Comparison of ENCODE assay signal across 17 cellular contexts in genomic region chr18:65943268-65943667, GRCh38.
DNase-seq lines count a peak whose midpoint lies in the region; ATAC-seq, FAIRE-seq and TF ChIP-seq lines count a peak whose summit lies in the region.
"Had no signal": no experiment of that assay in that cellular context is flagged by ENCODE, and none has a peak within 500 bp of the region (broad histone marks: within the 10 kb centered on the region; RNA-seq: fewer than 3 reads in every experiment).

No MANE protein-coding gene starts in this region.

- H3K4me1 Mint-ChIP-seq in neural crest cell: peaks cover 13% of the 10 kb centered on the region
- H3K4me1 Mint-ChIP-seq in activated CD4-positive, alpha-beta T cell treated with anti-CD3 and anti-CD28 coated beads for 36 hours: no peaks in the 10 kb centered on the region
- H3K4me1 Mint-ChIP-seq: CD14-positive monocyte had no signal

- H3K36me3 ChIP-seq in HUES48 (ENCODE audit: control insufficient read depth, insufficient read depth, low read length): no peaks in the 10 kb centered on the region
- H3K36me3 ChIP-seq in H1 (ENCODE audit: control insufficient read depth in 2 of 4, insufficient read depth in 4 of 4, low read length in 3 of 4): no peaks in the 10 kb centered on the region

- H4K91ac ChIP-seq in H1 (replicated peaks; ENCODE audit: insufficient read length, low read length): no peak overlapping the region

- no peak overlapping the region for H4K5ac ChIP-seq in H1 (ENCODE audit: insufficient read length, low read depth, low read length)

- FAIRE-seq in H1 (lab: Jason Lieb, UNC): no peak
- FAIRE-seq: A204.1, GM12892, GM19239, H54, HepG2 had no signal

- H3K14ac ChIP-seq in H1 (ENCODE audit: insufficient read length): no peak overlapping the region

- no peaks in the 10 kb centered on the region for H3K36me3 Mint-ChIP-seq in neural crest cell (ENCODE audit: low read depth)
- H3K36me3 Mint-ChIP-seq in activated CD4-positive, alpha-beta T cell treated with anti-CD3 and anti-CD28 coated beads for 36 hours (ENCODE audit: low read depth): no peaks in the 10 kb centered on the region
- H3K36me3 Mint-ChIP-seq: CD14-positive monocyte; CD8-positive, alpha-beta T cell had no signal

- peak overlapping the region; percentile 50 for H3K27ac ChIP-seq in HUES48 (ENCODE audit: low read depth, low read length)
- no peak overlapping the region for H3K27ac ChIP-seq in H1 (ENCODE audit: low read depth, low read length)

- H3K79me1 ChIP-seq in H1 (ENCODE audit: low read depth, low read length): no peaks in the 10 kb centered on the region

- no peaks in the 10 kb centered on the region for H3K79me2 ChIP-seq in H1 (ENCODE audit: control insufficient read depth in 1 of 2, insufficient read depth in 2 of 2, low read length in 2 of 2)

- 82% methylated on average over 3 of the region's 3 CpGs; no CpG with 5 or more reads in 1 of the 2 experiments for WGBS in H1 (ENCODE audit: extremely low coverage in 1 of 2, insufficient coverage in 1 of 2, insufficient read length in 1 of 2, insufficient replicate concordance in 2 of 2, low coverage in 1 of 2, low lambda C conversion rate in 2 of 2, missing lambda C conversion rate in 1 of 2), 2 experiments

- no peak for ATAC-seq in activated CD4-positive, alpha-beta T cell treated with anti-CD3 and anti-CD28 coated beads for 36 hours
- ATAC-seq: CD8-positive, alpha-beta T cell; HepG2 had no signal

- peak overlapping the region; percentile 67 for H3K56ac ChIP-seq in H1 (replicated peaks; ENCODE audit: insufficient read length, low read depth, low read length)

- H3K4ac ChIP-seq in H1 (replicated peaks; ENCODE audit: insufficient read length, low read depth, low read length): no peak overlapping the region

- no peak overlapping the region for H3K23ac ChIP-seq in H1 (ENCODE audit: insufficient read length)

- no peaks in the 10 kb centered on the region for H3K23me2 ChIP-seq in H1 (ENCODE audit: low read depth, low read length)

- peak overlapping the region; percentile 89 for H2BK120ac ChIP-seq in H1 (replicated peaks; ENCODE audit: low read depth, low read length)

- H3K4me2 ChIP-seq in H1 (ENCODE audit: insufficient read depth in 1 of 2, low read depth in 2 of 2, low read length in 2 of 2): peak overlapping the region in 1 of 2 experiments; percentile 34; a peak in 1 of 4 replicates

- H2AK5ac ChIP-seq in H1 (ENCODE audit: low read depth, low read length): no peak overlapping the region

- H3K9me3 Mint-ChIP-seq in neural crest cell: peaks cover 5% of the 10 kb centered on the region
- H3K9me3 Mint-ChIP-seq in activated CD4-positive, alpha-beta T cell treated with anti-CD3 and anti-CD28 coated beads for 36 hours (ENCODE audit: low read depth): peaks cover 6% of the 10 kb centered on the region
- H3K9me3 Mint-ChIP-seq: CD14-positive monocyte had no signal

- H3K9me3 ChIP-seq in HUES48 (ENCODE audit: control insufficient read depth, insufficient read depth, low read length): no peaks in the 10 kb centered on the region
- no peaks in the 10 kb centered on the region for H3K9me3 ChIP-seq in H1 (ENCODE audit: insufficient read depth in 2 of 2, low read depth in 1 of 2, low read length in 1 of 2)

- H3K4me3 Mint-ChIP-seq in neural crest cell: no peak overlapping the region
- H3K4me3 Mint-ChIP-seq in activated CD4-positive, alpha-beta T cell treated with anti-CD3 and anti-CD28 coated beads for 36 hours: no peak overlapping the region
- H3K4me3 Mint-ChIP-seq: CD14-positive monocyte; CD8-positive, alpha-beta T cell had no signal

- H2BK15ac ChIP-seq in H1 (ENCODE audit: low read length): no peak overlapping the region

- H2AFZ ChIP-seq in H1 (ENCODE audit: low read length): 0 out of 2 replicates have a peak overlapping the region, but pooled peaks have one; percentile 2

- TF ChIP-seq EP300 in H1 (IDR thresholded peaks at IDR 0.05; ENCODE audit: borderline replicate concordance in 1 of 2, low read depth in 2 of 2, low read length in 2 of 2): no peak

- peak overlapping the region; percentile 24; the same call in 1 of the 2 replicates for H3K18ac ChIP-seq in H1 (ENCODE audit: extremely low read depth, low read length)

- peaks cover 44% of the 10 kb centered on the region for H3K4me1 ChIP-seq in HUES48 (ENCODE audit: control insufficient read depth, insufficient read depth, low read length)
- H3K4me1 ChIP-seq in H1 (replicated peaks in 1 of 4; ENCODE audit: control insufficient read depth in 3 of 4, insufficient read depth in 4 of 4, low read length in 3 of 4): peaks cover 0 to 9% (median 3%) of the 10 kb centered on the region in 4 experiments; a peak in 4 of 7 replicates

- 0 out of 2 replicates have a peak overlapping the region, but pooled peaks have one; percentile 51 for H2BK12ac ChIP-seq in H1 (ENCODE audit: low read depth, low read length)

- H3K9ac ChIP-seq in HUES48 (ENCODE audit: low read depth, low read length) (no peak overlapping the region), H1 (replicated peaks in 1 of 4; ENCODE audit: extremely low read depth in 1 of 4, low read depth in 3 of 4, low read length in 3 of 4) (no peak overlapping the region)

- no peaks in the 10 kb centered on the region for H3K27me3 ChIP-seq in HUES48 (ENCODE audit: control insufficient read depth, insufficient read depth, low read length)
- no peaks in the 10 kb centered on the region for H3K27me3 ChIP-seq in H1 (replicated peaks in 1 of 4; ENCODE audit: control insufficient read depth in 3 of 4, extremely low read depth in 1 of 4, insufficient read depth in 3 of 4, low read length in 3 of 4)

- CTCF ChIA-PET in H1 (lab: Charles Lee; ENCODE audit: partially characterized antibody): interaction anchor here (1.4 to 1.5 kb wide), 2 partner anchors 15 to 25 kb away, joined by 4 to 5 read pairs; no protein-coding TSS in a partner anchor
- CTCF ChIA-PET in activated CD4-positive, alpha-beta T cell treated with anti-CD3 and anti-CD28 coated beads for 36 hours (lab: Charles Lee): no interaction called here

- TF ChIP-seq CTCF in H1 (IDR thresholded peaks at IDR 0.05; ENCODE audit: control extremely low read depth in 1 of 3, insufficient read depth in 1 of 3, low read depth in 1 of 3, low read length in 3 of 3) (no peak), neural crest cell (conservative IDR thresholded peaks at IDR 0.05) (no peak)

- DNase-seq in H1 (ENCODE audit: low read depth in 1 of 2, low spot score in 2 of 2) (no peak), neural crest cell (ENCODE audit: low read depth, low spot score) (no peak), AG20443 (ENCODE audit: low spot score) (no peak), SW480 (ENCODE audit: low spot score) (no peak), superior temporal gyrus (ENCODE audit: extremely low spot score) (no peak)
- DNase-seq in activated CD4-positive, alpha-beta T cell treated with anti-CD3 and anti-CD28 coated beads for 36 hours: no peak
- DNase-seq: CD8-positive, alpha-beta T cell; COR-L47; DND-41; GDM1 had no signal

- H3K4me3 ChIP-seq in HUES48 (ENCODE audit: low read depth, low read length) (no peak overlapping the region), H1 (ENCODE audit: extremely low read depth in 1 of 4, insufficient read depth in 2 of 4, low read depth in 3 of 4, low read length in 4 of 4) (peak overlapping the region in 1 of 4 experiments; percentile 18; a peak in 1 of 8 replicates)

- no peaks in the 10 kb centered on the region for H4K20me1 ChIP-seq in H1 (replicated peaks in 1 of 2; ENCODE audit: control insufficient read depth in 1 of 2, insufficient read depth in 2 of 2, low read length in 2 of 2)

- POLR2A ChIA-PET in H1 (lab: Charles Lee; ENCODE audit: partially characterized antibody): no interaction called here
- POLR2A ChIA-PET in activated CD4-positive, alpha-beta T cell treated with anti-CD3 and anti-CD28 coated beads for 36 hours (lab: Charles Lee): no interaction called here

- intact Hi-C loops in activated CD4-positive, alpha-beta T cell treated with anti-CD3 and anti-CD28 coated beads for 36 hours (cut with DNase I, micrococcal nuclease): no loop called here

- no peak for TF ChIP-seq RAD21 in H1 (IDR thresholded peaks at IDR 0.05 in 1 of 2, conservative IDR thresholded peaks at IDR 0.05 in 1 of 2; ENCODE audit: low read depth in 2 of 2, low read length in 2 of 2)

- no peak overlapping the region for H4K8ac ChIP-seq in H1 (ENCODE audit: extremely low read depth, insufficient read depth, low read length)

- H2BK5ac ChIP-seq in H1 (ENCODE audit: low read depth, low read length): peak overlapping the region; percentile 77; the same call in 1 of the 2 replicates

- TF ChIP-seq POLR2A in H1 (IDR thresholded peaks at IDR 0.05; ENCODE audit: control extremely low read depth in 1 of 2, low read depth in 2 of 2, low read length in 2 of 2): no peak

- H3K27ac Mint-ChIP-seq in neural crest cell (ENCODE audit: unreplicated experiment): peak overlapping the region; percentile 73
- H3K27ac Mint-ChIP-seq in activated CD4-positive, alpha-beta T cell treated with anti-CD3 and anti-CD28 coated beads for 36 hours: no peak overlapping the region
- H3K27ac Mint-ChIP-seq: CD14-positive monocyte; CD8-positive, alpha-beta T cell had no signal

- H2BK20ac ChIP-seq in H1 (ENCODE audit: low read length): peak overlapping the region; percentile 88; the same call in 1 of the 2 replicates

- H3K27me3 Mint-ChIP-seq in neural crest cell (ENCODE audit: low read depth): no peaks in the 10 kb centered on the region
- no peaks in the 10 kb centered on the region for H3K27me3 Mint-ChIP-seq in activated CD4-positive, alpha-beta T cell treated with anti-CD3 and anti-CD28 coated beads for 36 hours

TF ChIP-seq in H1, 55 proteins besides CTCF, POLR2A, EP300 and RAD21:
- TF ChIP-seq GTF2F1 (IDR thresholded peaks at IDR 0.05; ENCODE audit: borderline replicate concordance, low read depth, low read length) (no peak), HDAC2 (IDR thresholded peaks at IDR 0.05; ENCODE audit: borderline replicate concordance in 1 of 2, low read depth in 2 of 2, low read length in 2 of 2) (no peak), TCF12 (IDR thresholded peaks at IDR 0.05; ENCODE audit: low read depth, low read length) (no peak), ZNF274 (IDR thresholded peaks at IDR 0.05; ENCODE audit: borderline replicate concordance, extremely low read depth, low read length) (no peak), EZH2 (IDR thresholded peaks at IDR 0.05; ENCODE audit: low read depth, low read length, severe bottlenecking) (no peak), SP4 (IDR thresholded peaks at IDR 0.05; ENCODE audit: low read length) (no peak), EGR1 (IDR thresholded peaks at IDR 0.05; ENCODE audit: borderline replicate concordance, low read depth, low read length) (no peak), NRF1 (IDR thresholded peaks at IDR 0.05; ENCODE audit: low read depth, low read length) (no peak), HDAC6 (IDR thresholded peaks at IDR 0.05; ENCODE audit: low read depth, low read length) (no peak), TAF1 (IDR thresholded peaks at IDR 0.05; ENCODE audit: low read depth, low read length) (no peak), POLR2AphosphoS5 (IDR thresholded peaks at IDR 0.05; ENCODE audit: low read depth, low read length) (no peak), SAP30 (IDR thresholded peaks at IDR 0.05; ENCODE audit: insufficient read depth, insufficient replicate concordance, low read length) (no peak), SUZ12 (IDR thresholded peaks at IDR 0.05; ENCODE audit: low read length) (no peak)
